In genomic region chr5:3432135-3432534, GRCh38 we compare ENCODE assay signal across 37 cellular contexts.
"Had no signal": no experiment of that assay in that cellular context is flagged by ENCODE, and none has a peak within 500 bp of the region (broad histone marks: within the 10 kb centered on the region; RNA-seq: fewer than 3 reads in every experiment).

No MANE protein-coding gene starts in this region.

- H3K27ac ChIP-seq: adrenal gland, body of pancreas, brain microvascular endothelial cell, breast epithelium, VCaP had no signal

- H3K36me3 ChIP-seq: adrenal gland, brain microvascular endothelial cell, breast epithelium had no signal

- H3K27ac Mint-ChIP-seq: activated B cell treated with CpG ODN at 0.5 μM for 24 hours; activated CD4-positive, alpha-beta memory T cell treated with anti-CD3 and anti-CD28 coated beads for 36 hours; activated CD4-positive, alpha-beta T cell treated with anti-CD3 and anti-CD28 coated beads for 36 hours; activated CD8-positive, alpha-beta T cell treated with anti-CD3 and anti-CD28 coated beads for 36 hours; activated naive CD4-positive, alpha-beta T cell treated with anti-CD3 and anti-CD28 coated beads for 36 hours; activated naive CD4-positive, alpha-beta T cell treated with anti-CD3 and anti-CD28 coated beads, Interleukin-2, amount 50 U/mL, for 72 hours; activated naive CD8-positive, alpha-beta T cell treated with anti-CD3 and anti-CD28 coated beads for 36 hours; activated T-cell treated with anti-CD3 and anti-CD28 coated beads, Interleukin-2, amount 50 U/mL, for 72 hours; activated T-helper 1 cell treated with anti-CD3 and anti-CD28 coated beads, Interleukin-12 subunit alpha, Interleukin-12 subunit beta, Interleukin-2, Interleukin-4 antibody, amounts not matched to agents 30 ng/mL and 10 ng/mL and 1 ng/mL, durations not matched to agents 14 hours and 24 hours and 36 hours; activated T-helper 17 cell treated with anti-CD3 and anti-CD28 coated beads, Interleukin-2, amount 50 U/mL, for 72 hours; T-cell; T-helper 1 cell treated with Interleukin-12 subunit alpha and Interleukin-12 subunit beta and Interleukin-4 antibody, amounts not matched to agents 30 μg/mL and 1 μg/mL, for 36 hours; T-helper 2 cell treated with Interferon-gamma antibody and Interleukin-4, amounts not matched to agents 5 μg/mL and 100 μg/mL, for 36 hours had no signal

- FAIRE-seq: astrocyte, TTC549 had no signal

- H3K4me1 Mint-ChIP-seq: activated B cell treated with CpG ODN at 0.5 μM for 24 hours; activated CD4-positive, alpha-beta T cell treated with anti-CD3 and anti-CD28 coated beads for 36 hours; activated naive CD8-positive, alpha-beta T cell treated with anti-CD3 and anti-CD28 coated beads for 36 hours; activated T-helper 17 cell treated with anti-CD3 and anti-CD28 coated beads, Interleukin-2, amount 50 U/mL, for 72 hours; T-cell had no signal

- H3K27me3 Mint-ChIP-seq: activated B cell treated with CpG ODN at 0.5 μM for 24 hours; activated CD4-positive, alpha-beta memory T cell treated with anti-CD3 and anti-CD28 coated beads for 36 hours; activated CD8-positive, alpha-beta T cell treated with anti-CD3 and anti-CD28 coated beads for 36 hours; activated T-helper 17 cell treated with anti-CD3 and anti-CD28 coated beads, Interleukin-2, amount 50 U/mL, for 72 hours; T-cell had no signal

- DNase-seq: activated B cell treated with CpG ODN at 0.5 μM for 24 hours; activated CD4-positive, alpha-beta memory T cell treated with anti-CD3 and anti-CD28 coated beads for 36 hours; activated CD4-positive, alpha-beta T cell treated with anti-CD3 and anti-CD28 coated beads for 36 hours; activated CD4-positive, alpha-beta T cell treated with anti-CD3 and anti-CD28 coated beads for 48 hours; activated CD4-positive, alpha-beta T cell treated with anti-CD3 and anti-CD28 coated beads, Interleukin-2, amount 50 U/mL, for 1 hour; activated CD4-positive, alpha-beta T cell treated with anti-CD3 and anti-CD28 coated beads, Interleukin-2, amount 50 U/mL, for 4 hours; activated CD4-positive, CD25-positive, alpha-beta regulatory T cell treated with anti-CD3 and anti-CD28 coated beads, Interleukin-2, amount 50 U/mL, for 72 hours; activated CD8-positive, alpha-beta memory T cell treated with anti-CD3 and anti-CD28 coated beads, Interleukin-2, amount 50 U/mL, for 4 hours; activated CD8-positive, alpha-beta T cell treated with anti-CD3 and anti-CD28 coated beads for 36 hours; activated effector memory CD4-positive, alpha-beta T cell treated with anti-CD3 and anti-CD28 coated beads, Interleukin-2, amount 50 U/mL, for 16 hours; activated gamma-delta T cell treated with Interleukin-2 at 50 U/mL for 16 hours; activated naive CD4-positive, alpha-beta T cell; activated naive CD4-positive, alpha-beta T cell treated with anti-CD3 and anti-CD28 coated beads for 36 hours; activated naive CD4-positive, alpha-beta T cell treated with anti-CD3 and anti-CD28 coated beads, Interleukin-2, amount 50 U/mL, for 16 hours; activated naive CD8-positive, alpha-beta T cell treated with anti-CD3 and anti-CD28 coated beads for 36 hours; activated T-cell treated with anti-CD3 and anti-CD28 coated beads for 4 hours; activated T-cell treated with anti-CD3 and anti-CD28 coated beads, Interleukin-2, amount 50 U/mL, for 1 hour; activated T-cell treated with anti-CD3 and anti-CD28 coated beads, Interleukin-2, amount 50 U/mL, for 4 hours; activated T-cell treated with anti-CD3 and anti-CD28 coated beads, Interleukin-2, amount 50 U/mL, for 72 hours; adrenal gland; amniotic stem cell; aorta; body of pancreas; brain microvascular endothelial cell; central memory CD4-positive, alpha-beta T cell; T-cell; T-helper 2 cell; T-helper 9 cell had no signal

- H3K4me3 Mint-ChIP-seq: activated B cell treated with CpG ODN at 0.5 μM for 24 hours; activated CD4-positive, alpha-beta memory T cell treated with anti-CD3 and anti-CD28 coated beads for 36 hours; activated CD4-positive, alpha-beta T cell treated with anti-CD3 and anti-CD28 coated beads for 36 hours; activated CD8-positive, alpha-beta T cell treated with anti-CD3 and anti-CD28 coated beads for 36 hours; activated naive CD4-positive, alpha-beta T cell treated with anti-CD3 and anti-CD28 coated beads for 36 hours; activated naive CD8-positive, alpha-beta T cell treated with anti-CD3 and anti-CD28 coated beads for 36 hours; activated T-cell treated with anti-CD3 and anti-CD28 coated beads, Interleukin-2, amount 50 U/mL, for 4 hours; activated T-cell treated with anti-CD3 and anti-CD28 coated beads, Interleukin-2, amount 50 U/mL, for 72 hours; activated T-helper 1 cell treated with anti-CD3 and anti-CD28 coated beads, Interleukin-12 subunit alpha, Interleukin-12 subunit beta, Interleukin-2, Interleukin-4 antibody, amounts not matched to agents 30 ng/mL and 10 ng/mL and 1 ng/mL, durations not matched to agents 14 hours and 24 hours and 36 hours; activated T-helper 17 cell treated with anti-CD3 and anti-CD28 coated beads, Interleukin-2, amount 50 U/mL, for 72 hours; T-cell; T-helper 1 cell treated with Interleukin-12 subunit alpha and Interleukin-12 subunit beta and Interleukin-4 antibody, amounts not matched to agents 30 μg/mL and 1 μg/mL, for 36 hours; T-helper 2 cell treated with Interferon-gamma antibody and Interleukin-4, amounts not matched to agents 5 μg/mL and 100 μg/mL, for 36 hours had no signal

- H3K36me3 Mint-ChIP-seq: activated CD4-positive, alpha-beta memory T cell treated with anti-CD3 and anti-CD28 coated beads for 36 hours; activated naive CD8-positive, alpha-beta T cell treated with anti-CD3 and anti-CD28 coated beads for 36 hours; T-cell had no signal

- H3K4me1 ChIP-seq: adrenal gland, body of pancreas, breast epithelium had no signal

- H3K27me3 ChIP-seq: adrenal gland, body of pancreas, brain microvascular endothelial cell had no signal

- H3K9me3 ChIP-seq: adrenal gland, body of pancreas, breast epithelium had no signal

- H3K4me3 ChIP-seq: adrenal gland, body of pancreas, breast epithelium had no signal

- H3K9me3 Mint-ChIP-seq: activated B cell treated with CpG ODN at 0.5 μM for 24 hours; activated CD4-positive, alpha-beta memory T cell treated with anti-CD3 and anti-CD28 coated beads for 36 hours; activated CD8-positive, alpha-beta T cell treated with anti-CD3 and anti-CD28 coated beads for 36 hours; activated naive CD4-positive, alpha-beta T cell treated with anti-CD3 and anti-CD28 coated beads for 36 hours; activated naive CD8-positive, alpha-beta T cell treated with anti-CD3 and anti-CD28 coated beads for 36 hours; activated T-cell treated with anti-CD3 and anti-CD28 coated beads, Interleukin-2, amount 50 U/mL, for 4 hours; activated T-helper 17 cell treated with anti-CD3 and anti-CD28 coated beads, Interleukin-2, amount 50 U/mL, for 72 hours had no signal
